18 cellular contexts compared by ENCODE assay signal in the genomic region with DNA sequence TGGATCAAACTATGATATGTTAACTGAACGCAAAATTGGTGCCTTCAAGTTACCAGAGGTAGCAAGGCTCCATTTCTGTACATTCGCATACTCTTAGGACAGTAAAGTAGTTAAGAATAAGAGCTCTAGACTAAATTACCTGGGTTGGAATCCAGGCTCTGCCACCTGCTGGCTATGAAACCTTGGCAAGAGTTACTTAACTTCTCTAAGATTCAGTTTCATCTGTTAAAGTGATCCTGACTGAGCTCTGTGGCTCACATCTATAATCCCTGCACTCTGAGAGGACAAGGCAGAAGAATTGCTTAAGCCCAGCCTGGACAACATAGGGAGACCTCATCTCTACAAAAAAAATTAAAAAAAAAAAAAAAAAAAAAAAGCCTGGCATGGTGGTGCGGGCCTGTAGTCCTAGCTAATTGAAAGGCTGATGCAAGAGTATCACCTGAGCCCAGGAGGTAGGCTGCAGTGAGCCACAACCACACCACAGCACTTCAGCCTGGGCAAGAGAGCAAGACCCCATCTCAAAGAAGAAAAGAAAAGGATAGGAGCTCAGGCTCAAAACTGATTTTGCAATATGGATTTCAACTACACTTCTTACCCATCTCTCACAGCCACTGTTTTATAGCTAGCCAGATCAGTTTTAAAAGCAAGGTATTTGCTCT. TPM values are rescaled to one million over a fixed set of nuclear protein-coding genes. Genes with fewer than 3 reads are reported as not detected.
DNase-seq lines count a peak whose midpoint lies in the region; ATAC-seq and TF ChIP-seq lines count a peak whose summit lies in the region.
"Had no signal": no experiment of that assay in that cellular context is flagged by ENCODE, and none has a peak within 500 bp of the region (broad histone marks: within the 10 kb centered on the region; RNA-seq: fewer than 3 reads in every experiment).

No MANE protein-coding gene starts in this region.

- H3K9ac ChIP-seq in liver (ENCODE audit: low read depth in 1 of 2, low read length in 2 of 2) = no peak overlapping the region
- no peak overlapping the region for H3K9ac ChIP-seq in mesenchymal stem cell (ENCODE audit: low read length)

- CTCF ChIA-PET in HEK293 (lab: Yijun Ruan, JAX) = interaction anchor here (0.7 kb wide), 1 partner anchor 65 kb away, joined by 3 read pairs; no protein-coding TSS in a partner anchor

- no peak overlapping the region for H4K8ac ChIP-seq in mesenchymal stem cell (ENCODE audit: low read length)

- H3K4ac ChIP-seq in mesenchymal stem cell (ENCODE audit: low read depth in 1 of 2, low read length in 2 of 2) = no peak overlapping the region

- H3K36me3 ChIP-seq in HEK293 (ENCODE audit: control insufficient read depth in 2 of 2, insufficient read depth in 1 of 2, low read length in 2 of 2) (no peaks in the 10 kb centered on the region), liver (ENCODE audit: control insufficient read depth in 4 of 4, insufficient read depth in 3 of 4, low read depth in 1 of 4, low read length in 3 of 4) (no peaks in the 10 kb centered on the region), mesenchymal stem cell (ENCODE audit: control insufficient read depth in 1 of 2, insufficient read depth in 2 of 2, low read depth in 1 of 2, low read length in 2 of 2) (no peaks in the 10 kb centered on the region)
- H3K36me3 ChIP-seq: pancreas, stomach had no signal

- H3K27ac ChIP-seq in HEK293 (ENCODE audit: extremely low read depth, low read depth, low read length) = no peak overlapping the region
- no peak overlapping the region for H3K27ac ChIP-seq in liver (ENCODE audit: low read depth in 1 of 2, low read length in 2 of 2)
- H3K27ac ChIP-seq in mesenchymal stem cell (ENCODE audit: low read length, poor library complexity, severe bottlenecking) = no peak overlapping the region
- H3K27ac ChIP-seq: pancreas, stomach had no signal

- WGBS in liver = 96% methylated on average over 3 of the region's 3 CpGs
- 98% methylated on average over 3 of the region's 3 CpGs for WGBS in mesenchymal stem cell

- H3K9me3 ChIP-seq in HEK293 (ENCODE audit: control insufficient read depth, insufficient read depth, low read depth, low read length) (no peaks in the 10 kb centered on the region), liver (ENCODE audit: control insufficient read depth in 4 of 4, low read length in 3 of 4) (no peaks in the 10 kb centered on the region), mesenchymal stem cell (ENCODE audit: control insufficient read depth, low read length) (no peaks in the 10 kb centered on the region)
- H3K9me3 ChIP-seq: MG63, pancreas, stomach had no signal

- no peak overlapping the region for H2BK12ac ChIP-seq in mesenchymal stem cell (ENCODE audit: low read length in 2 of 2)

- no peak overlapping the region for H3K14ac ChIP-seq in mesenchymal stem cell (ENCODE audit: low read length in 2 of 2)

- no peak overlapping the region for H4K91ac ChIP-seq in mesenchymal stem cell (ENCODE audit: low read length)

- POLR2A ChIA-PET in HEK293 (lab: Yijun Ruan, JAX) = interaction anchor here (0.6 to 0.8 kb wide), 2 partner anchors 9 to 119 kb away, joined by 3 to 6 read pairs; no protein-coding TSS in a partner anchor

- no peak overlapping the region for H3K4me2 ChIP-seq in mesenchymal stem cell (ENCODE audit: low read length, poor library complexity, severe bottlenecking)

- peak in 1 of 2 donors; percentile 38 for TF ChIP-seq RAD21 in liver (IDR thresholded peaks at IDR 0.05)

- no peak overlapping the region for H2BK5ac ChIP-seq in mesenchymal stem cell (ENCODE audit: low read depth, low read length, poor library complexity, severe bottlenecking)

- H2BK120ac ChIP-seq in mesenchymal stem cell (ENCODE audit: low read depth, low read length) = no peak overlapping the region

- H3K18ac ChIP-seq in mesenchymal stem cell (ENCODE audit: low read depth in 1 of 2, low read length in 2 of 2) = no peak overlapping the region

- no peak overlapping the region for H2AK5ac ChIP-seq in mesenchymal stem cell (ENCODE audit: low read length, severe bottlenecking)

- no peaks in the 10 kb centered on the region for H3K27me3 ChIP-seq in liver (ENCODE audit: control insufficient read depth in 4 of 4, insufficient read depth in 4 of 4, low read length in 3 of 4)
- no peaks in the 10 kb centered on the region for H3K27me3 ChIP-seq in mesenchymal stem cell (ENCODE audit: control insufficient read depth in 1 of 2, insufficient read depth in 1 of 2, low read length in 2 of 2)
- H3K27me3 ChIP-seq: MG63, pancreas, stomach had no signal

- no peak for TF ChIP-seq CTCF in GM12865 (IDR thresholded peaks at IDR 0.05; ENCODE audit: insufficient read depth, low read depth, low read length, missing control alignments)
- no peak for TF ChIP-seq CTCF in HEK293 (tag by site-specific recombination; IDR thresholded peaks at IDR 0.05)
- TF ChIP-seq CTCF in astrocyte of the cerebellum (IDR thresholded peaks at IDR 0.05; ENCODE audit: low read depth, low read length, missing control alignments) = peak; percentile 12
- peak; percentile 16 for TF ChIP-seq CTCF in liver (IDR thresholded peaks at IDR 0.05; ENCODE audit: low read depth, low read length, missing input control)

- no peak overlapping the region for H2BK15ac ChIP-seq in mesenchymal stem cell (ENCODE audit: low read depth, poor library complexity, severe bottlenecking)

- in situ Hi-C loops in astrocyte of the cerebellum (cut with HindIII; ENCODE audit: low sequenced_read_pairs) = no loop called here

- DNase-seq in GM12865 (ENCODE audit: low read depth) = peak; percentile 35
- DNase-seq in astrocyte of the cerebellum (ENCODE audit: low read depth) = no peak
- no peak for DNase-seq in mesenchymal stem cell
- DNase-seq: activated CD4-positive, alpha-beta T cell treated with anti-CD3 and anti-CD28 coated beads, Interleukin-2, amount 50 U/mL, for 1 hour; activated T-cell treated with anti-CD3 and anti-CD28 coated beads, Interleukin-2, amount 50 U/mL, for 4 hours; cortex of kidney; islet precursor cell; MG63; NCI-H2107; pancreas; SIG-M5; stimulated activated CD4-positive, alpha-beta T cell treated with anti-CD3 and anti-CD28 coated beads, Interleukin-12 subunit alpha, Interleukin-12 subunit beta, amount 100 ng/mL, for 4 hours; stomach had no signal

- no peak overlapping the region for H2AFZ ChIP-seq in mesenchymal stem cell (ENCODE audit: low read depth, low read length)

- ATAC-seq in HG03439 (IDR thresholded peaks at IDR 0.05; ENCODE audit: unreplicated experiment) (no peak), HG03354 (IDR thresholded peaks at IDR 0.05; ENCODE audit: poor library complexity, severe bottlenecking, unreplicated experiment) (no peak), GM19463 (IDR thresholded peaks at IDR 0.05; ENCODE audit: unreplicated experiment) (no peak)
- ATAC-seq: activated T-cell treated with anti-CD3 and anti-CD28 coated beads, Interleukin-2, amount 50 U/mL, for 4 hours had no signal

- H3K4me1 ChIP-seq in HEK293 (ENCODE audit: control insufficient read depth, insufficient read depth, low read length) = peaks cover 4% of the 10 kb centered on the region; the same call in 1 of the 2 replicates
- peaks cover 4 to 12% (median 7%) of the 10 kb centered on the region in 4 donors for H3K4me1 ChIP-seq in liver (ENCODE audit: control insufficient read depth in 4 of 4, insufficient read depth in 4 of 4, low read length in 3 of 4)
- H3K4me1 ChIP-seq in mesenchymal stem cell (ENCODE audit: control insufficient read depth, insufficient read depth, low read depth, low read length) = peaks cover 5% of the 10 kb centered on the region

- H3K4me3 ChIP-seq in GM12865 (ENCODE audit: low read depth, low read length) (no peak overlapping the region), HEK293 (ENCODE audit: low read depth, low read length) (no peak overlapping the region), astrocyte of the cerebellum (ENCODE audit: low read depth, low read length) (no peak overlapping the region), liver (ENCODE audit: low read depth in 1 of 3, low read length in 3 of 3) (no peak overlapping the region), mesenchymal stem cell (ENCODE audit: insufficient read depth in 1 of 2, low read depth in 1 of 2, low read length in 2 of 2) (no peak overlapping the region)
- H3K4me3 ChIP-seq: MG63, pancreas, stomach had no signal

- no peak overlapping the region for H3K23ac ChIP-seq in mesenchymal stem cell (ENCODE audit: low read length in 2 of 2)

- no peaks in the 10 kb centered on the region for H3K79me1 ChIP-seq in mesenchymal stem cell (replicated peaks; ENCODE audit: low read length, poor library complexity, severe bottlenecking)

TF ChIP-seq in HEK293, 187 proteins besides CTCF, POLR2A, EP300 and RAD21:
- no peak for TF ChIP-seq ZNF169 (tag by site-specific recombination; IDR thresholded peaks at IDR 0.05)
- peak; percentile 80 for TF ChIP-seq ZNF121 (tag by site-specific recombination; IDR thresholded peaks at IDR 0.05)
- TF ChIP-seq, protein P1, sequence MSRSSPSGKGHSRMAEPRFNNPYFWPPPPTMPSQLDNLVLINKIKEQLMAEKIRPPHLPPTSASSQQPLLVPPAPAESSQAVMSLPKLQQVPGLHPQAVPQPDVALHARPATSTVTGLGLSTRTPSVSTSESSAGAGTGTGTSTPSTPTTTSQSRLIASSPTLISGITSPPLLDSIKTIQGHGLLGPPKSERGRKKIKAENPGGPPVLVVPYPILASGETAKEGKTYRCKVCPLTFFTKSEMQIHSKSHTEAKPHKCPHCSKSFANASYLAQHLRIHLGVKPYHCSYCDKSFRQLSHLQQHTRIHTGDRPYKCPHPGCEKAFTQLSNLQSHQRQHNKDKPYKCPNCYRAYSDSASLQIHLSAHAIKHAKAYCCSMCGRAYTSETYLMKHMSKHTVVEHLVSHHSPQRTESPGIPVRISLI (tag by site-specific recombination; IDR thresholded peaks at IDR 0.05) = 0 out of 2 replicates have a peak, but pooled peaks have one; percentile 43

TF ChIP-seq in liver, 16 proteins besides CTCF, POLR2A, EP300 and RAD21 (continues in another document):
- TF ChIP-seq GABPA (IDR thresholded peaks at IDR 0.05 in 1 of 2, conservative IDR thresholded peaks at IDR 0.05 in 1 of 2) (no peak), HNF4A (conservative IDR thresholded peaks at IDR 0.05) (no peak), NR2F2 (IDR thresholded peaks at IDR 0.05) (no peak), YY1 (IDR thresholded peaks at IDR 0.05) (no peak), FOXA1 (IDR thresholded peaks at IDR 0.05) (no peak), EGR1 (IDR thresholded peaks at IDR 0.05; ENCODE audit: low read depth in 2 of 2) (no peak)
- TF ChIP-seq, protein P2, sequence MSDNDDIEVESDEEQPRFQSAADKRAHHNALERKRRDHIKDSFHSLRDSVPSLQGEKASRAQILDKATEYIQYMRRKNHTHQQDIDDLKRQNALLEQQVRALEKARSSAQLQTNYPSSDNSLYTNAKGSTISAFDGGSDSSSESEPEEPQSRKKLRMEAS (IDR thresholded peaks at IDR 0.05) = no peak

RNA-seq across cellular contexts. Expression of a gene that starts 21.3 kb away (rescaled TPM):
- total RNA-seq in liver = 10 to 100 TPM; 20.7 to 20.8 TPM
- 10 to 100 TPM; 10.5 to 16.3 TPM for polyA plus RNA-seq in liver
- polyA plus RNA-seq in mesenchymal stem cell (2013, experiment 1 of 2) = 61.0 TPM
- 59.5 TPM for polyA plus RNA-seq in mesenchymal stem cell (2013, experiment 2 of 2)

Comparison
In these comparisons a context has a peak if more than half of its experiments do, and no peak if none do; other contexts are left out.
1. CTCF ChIP-seq: peak in astrocyte of the cerebellum (single experiment) and liver (single experiment); none in GM12865 (single experiment) and HEK293 (single experiment).